ENCODE assay signal across 3 cellular contexts in the genomic region with DNA sequence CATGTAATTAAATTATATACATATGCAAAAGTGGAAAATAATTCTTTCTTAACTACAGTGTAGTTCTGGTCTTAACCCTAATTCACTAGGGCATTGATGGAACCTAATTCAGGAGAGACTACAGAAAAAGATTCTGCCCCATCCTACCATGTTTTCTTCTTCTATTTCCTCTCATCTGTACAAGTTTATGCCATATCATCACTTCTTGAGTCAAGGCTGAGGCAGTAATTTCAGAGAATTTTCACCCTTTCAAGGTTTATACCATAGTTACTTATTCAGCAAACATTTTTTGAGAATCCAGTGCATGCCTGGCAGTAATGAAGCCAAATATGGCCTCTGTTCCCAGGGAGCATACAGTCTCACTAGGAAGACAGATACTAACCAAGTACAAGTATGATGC.
A peak's percentile ranks its signal among the peaks of the same experiment; 100 is the strongest.
TF ChIP-seq lines count a peak whose summit lies in the region.

No MANE protein-coding gene starts in this region.

TF ChIP-seq in A549, 52 proteins besides CTCF, POLR2A, EP300 and RAD21:
- TF ChIP-seq JUNB (IDR thresholded peaks at IDR 0.05) (no peak), MAFK (IDR thresholded peaks at IDR 0.05; ENCODE audit: partially characterized antibody) (peak; percentile 61)

TF ChIP-seq in GM23338, 12 proteins besides CTCF, POLR2A, EP300 and RAD21 (continues in another document):
- TF ChIP-seq EZH2 (IDR thresholded peaks at IDR 0.05; ENCODE audit: low read depth, unreplicated experiment) (no peak), ETS1 (IDR thresholded peaks at IDR 0.05) (no peak), REST (IDR thresholded peaks at IDR 0.05; ENCODE audit: unreplicated experiment) (no peak), CREB1 (CRISPR knock-in tag; IDR thresholded peaks at IDR 0.05; ENCODE audit: low read depth) (no peak), POLR2AphosphoS5 (IDR thresholded peaks at IDR 0.05; ENCODE audit: low read depth) (no peak), ZNF331 (CRISPR knock-in tag; IDR thresholded peaks at IDR 0.05; ENCODE audit: low read depth) (no peak), ZNF462 (CRISPR knock-in tag; IDR thresholded peaks at IDR 0.05) (no peak), NANOG (IDR thresholded peaks at IDR 0.05; ENCODE audit: borderline replicate concordance) (no peak), EZH2phosphoT487 (IDR thresholded peaks at IDR 0.05; ENCODE audit: unreplicated experiment) (no peak)

TF ChIP-seq in K562, 482 proteins besides CTCF, POLR2A, EP300 and RAD21:
- TF ChIP-seq SNAPC5 (CRISPR knock-in tag; IDR thresholded peaks at IDR 0.05), result no peak
- TF ChIP-seq ZZZ3 (IDR thresholded peaks at IDR 0.05), result no peak
- TF ChIP-seq TEAD1 (CRISPR knock-in tag; IDR thresholded peaks at IDR 0.05), result no peak
- TF ChIP-seq SP1 (CRISPR knock-in tag; IDR thresholded peaks at IDR 0.05), result no peak
- peak; percentile 65 for TF ChIP-seq ZNF316 (IDR thresholded peaks at IDR 0.05)
- no peak for TF ChIP-seq ZFX (CRISPR knock-in tag; IDR thresholded peaks at IDR 0.05)
- peak; percentile 24; the same call in 1 of the 2 replicates for TF ChIP-seq MAFG (tag; conservative IDR thresholded peaks at IDR 0.05)
- no peak for TF ChIP-seq HNRNPK (IDR thresholded peaks at IDR 0.05; ENCODE audit: low read depth, low read length, poor library complexity, severe bottlenecking)
- no peak for TF ChIP-seq BRD9 (IDR thresholded peaks at IDR 0.05; ENCODE audit: low read depth, partially characterized antibody)
- no peak for TF ChIP-seq ZNF277 (CRISPR knock-in tag; IDR thresholded peaks at IDR 0.05; ENCODE audit: borderline replicate concordance)
- TF ChIP-seq TAF1 (IDR thresholded peaks at IDR 0.05; ENCODE audit: control insufficient read depth, extremely low read depth, insufficient read depth, low read length, severe bottlenecking), result no peak
- TF ChIP-seq ZSCAN32 (CRISPR knock-in tag; IDR thresholded peaks at IDR 0.05), result no peak
- TF ChIP-seq XRCC4 (IDR thresholded peaks at IDR 0.05; ENCODE audit: extremely low read depth, insufficient read depth, insufficient read length), result no peak
- TF ChIP-seq, protein P1, sequence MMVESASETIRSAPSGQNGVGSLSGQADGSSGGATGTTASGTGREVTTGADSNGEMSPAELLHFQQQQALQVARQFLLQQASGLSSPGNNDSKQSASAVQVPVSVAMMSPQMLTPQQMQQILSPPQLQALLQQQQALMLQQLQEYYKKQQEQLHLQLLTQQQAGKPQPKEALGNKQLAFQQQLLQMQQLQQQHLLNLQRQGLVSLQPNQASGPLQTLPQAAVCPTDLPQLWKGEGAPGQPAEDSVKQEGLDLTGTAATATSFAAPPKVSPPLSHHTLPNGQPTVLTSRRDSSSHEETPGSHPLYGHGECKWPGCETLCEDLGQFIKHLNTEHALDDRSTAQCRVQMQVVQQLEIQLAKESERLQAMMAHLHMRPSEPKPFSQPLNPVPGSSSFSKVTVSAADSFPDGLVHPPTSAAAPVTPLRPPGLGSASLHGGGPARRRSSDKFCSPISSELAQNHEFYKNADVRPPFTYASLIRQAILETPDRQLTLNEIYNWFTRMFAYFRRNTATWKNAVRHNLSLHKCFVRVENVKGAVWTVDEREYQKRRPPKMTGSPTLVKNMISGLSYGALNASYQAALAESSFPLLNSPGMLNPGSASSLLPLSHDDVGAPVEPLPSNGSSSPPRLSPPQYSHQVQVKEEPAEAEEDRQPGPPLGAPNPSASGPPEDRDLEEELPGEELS (CRISPR knock-in tag; IDR thresholded peaks at IDR 0.05; ENCODE audit: borderline replicate concordance), result no peak
- TF ChIP-seq E2F4 (CRISPR knock-in tag; IDR thresholded peaks at IDR 0.05; ENCODE audit: low read depth), result no peak
- TF ChIP-seq C11orf30 (IDR thresholded peaks at IDR 0.05; ENCODE audit: low read depth), result peak; percentile 38; the same call in 1 of the 2 replicates
